ENCODE assay signal across 16 cellular contexts in genomic region chr12:57208116-57208945, GRCh38. TPM values are rescaled to one million over a fixed set of nuclear protein-coding genes. Genes with fewer than 3 reads are reported as not detected.
DNase-seq lines count a peak whose midpoint lies in the region; ATAC-seq and TF ChIP-seq lines count a peak whose summit lies in the region.
"Had no signal": no experiment of that assay in that cellular context is flagged by ENCODE, and none has a peak within 500 bp of the region (broad histone marks: within the 10 kb centered on the region; RNA-seq: fewer than 3 reads in every experiment).

No MANE protein-coding gene starts in this region.

- H3K14ac ChIP-seq in mesenchymal stem cell (ENCODE audit: low read length in 2 of 2) = no peak overlapping the region

- H3K27ac Mint-ChIP-seq in stimulated activated naive CD8-positive, alpha-beta T cell treated with anti-CD3 and anti-CD28 coated beads, Interleukin-15, amount 100 ng/mL, for 72 hours = no peak overlapping the region
- H3K27ac Mint-ChIP-seq in brain = peak overlapping the region in 3 of 5 experiments; percentile 38 to 79 (median 72)
- H3K27ac Mint-ChIP-seq in activated T-cell treated with anti-CD3 and anti-CD28 coated beads, Interleukin-2, amount 50 U/mL, for 72 hours = no peak overlapping the region
- H3K27ac Mint-ChIP-seq in activated naive CD4-positive, alpha-beta T cell treated with anti-CD3 and anti-CD28 coated beads for 36 hours = no peak overlapping the region

- H4K8ac ChIP-seq in mesenchymal stem cell (ENCODE audit: low read length) = no peak overlapping the region

- no peak overlapping the region for H2BK5ac ChIP-seq in mesenchymal stem cell (ENCODE audit: low read depth, low read length, poor library complexity, severe bottlenecking)

- H3K18ac ChIP-seq in mesenchymal stem cell (ENCODE audit: low read depth in 1 of 2, low read length in 2 of 2) = no peak overlapping the region

- intact Hi-C loops in activated naive CD4-positive, alpha-beta T cell treated with anti-CD3 and anti-CD28 coated beads for 36 hours (cut with micrococcal nuclease) = no loop called here

- peaks cover 9% of the 10 kb centered on the region for H3K4me1 ChIP-seq in mesenchymal stem cell (ENCODE audit: control insufficient read depth, insufficient read depth, low read depth, low read length)

- peaks cover 94% of the 10 kb centered on the region in 2 experiments for H3K36me3 ChIP-seq in mesenchymal stem cell (ENCODE audit: control insufficient read depth in 1 of 2, insufficient read depth in 2 of 2, low read depth in 1 of 2, low read length in 2 of 2)

- H3K9me3 ChIP-seq in mesenchymal stem cell (ENCODE audit: control insufficient read depth, low read length) = no peaks in the 10 kb centered on the region
- H3K9me3 ChIP-seq: A549, SK-N-SH had no signal

- H3K4me2 ChIP-seq in mesenchymal stem cell (ENCODE audit: low read length, poor library complexity, severe bottlenecking) = no peak overlapping the region
- H3K4me2 ChIP-seq: A549, SK-N-SH had no signal

- H3K27ac ChIP-seq in mesenchymal stem cell (ENCODE audit: low read length, poor library complexity, severe bottlenecking) = no peak overlapping the region
- H3K27ac ChIP-seq: A549 had no signal

- no peaks in the 10 kb centered on the region for H3K79me1 ChIP-seq in mesenchymal stem cell (replicated peaks; ENCODE audit: low read length, poor library complexity, severe bottlenecking)

- H2AFZ ChIP-seq in mesenchymal stem cell (ENCODE audit: low read depth, low read length) = no peak overlapping the region

- peaks cover 4% of the 10 kb centered on the region for H3K27me3 Mint-ChIP-seq in stimulated activated naive CD8-positive, alpha-beta T cell treated with anti-CD3 and anti-CD28 coated beads, Interleukin-15, amount 100 ng/mL, for 72 hours
- peaks cover 6% of the 10 kb centered on the region for H3K27me3 Mint-ChIP-seq in brain
- H3K27me3 Mint-ChIP-seq in activated T-cell treated with anti-CD3 and anti-CD28 coated beads, Interleukin-2, amount 50 U/mL, for 72 hours (ENCODE audit: low read depth) = peaks cover 1% of the 10 kb centered on the region
- peaks cover 1% of the 10 kb centered on the region for H3K27me3 Mint-ChIP-seq in activated naive CD4-positive, alpha-beta T cell treated with anti-CD3 and anti-CD28 coated beads for 36 hours (ENCODE audit: low read depth)

- no peak overlapping the region for H3K4me3 ChIP-seq in mesenchymal stem cell (ENCODE audit: insufficient read depth in 1 of 2, low read depth in 1 of 2, low read length in 2 of 2)
- H3K4me3 ChIP-seq: A549 had no signal

- no peak overlapping the region for H3K4me3 Mint-ChIP-seq in stimulated activated naive CD8-positive, alpha-beta T cell treated with anti-CD3 and anti-CD28 coated beads, Interleukin-15, amount 100 ng/mL, for 72 hours
- H3K4me3 Mint-ChIP-seq in brain = no peak overlapping the region
- H3K4me3 Mint-ChIP-seq in activated T-cell treated with anti-CD3 and anti-CD28 coated beads, Interleukin-2, amount 50 U/mL, for 72 hours = no peak overlapping the region
- H3K4me3 Mint-ChIP-seq in activated naive CD4-positive, alpha-beta T cell treated with anti-CD3 and anti-CD28 coated beads for 36 hours = no peak overlapping the region
- H3K4me3 Mint-ChIP-seq: CD14-positive monocyte had no signal

- no peaks in the 10 kb centered on the region for H3K9me3 Mint-ChIP-seq in stimulated activated naive CD8-positive, alpha-beta T cell treated with anti-CD3 and anti-CD28 coated beads, Interleukin-15, amount 100 ng/mL, for 72 hours
- H3K9me3 Mint-ChIP-seq in brain = no peaks in the 10 kb centered on the region
- H3K9me3 Mint-ChIP-seq in activated T-cell treated with anti-CD3 and anti-CD28 coated beads, Interleukin-2, amount 50 U/mL, for 72 hours = no peaks in the 10 kb centered on the region
- no peaks in the 10 kb centered on the region for H3K9me3 Mint-ChIP-seq in activated naive CD4-positive, alpha-beta T cell treated with anti-CD3 and anti-CD28 coated beads for 36 hours

- CTCF ChIA-PET in activated naive CD4-positive, alpha-beta T cell treated with anti-CD3 and anti-CD28 coated beads for 36 hours (lab: Charles Lee) = interaction anchor here (1.3 to 2.0 kb wide), 2 partner anchors 25 to 30 kb away, joined by 5 to 7 read pairs; no protein-coding TSS in a partner anchor

- WGBS in mesenchymal stem cell = 96% methylated on average over 22 of the region's 23 CpGs

- H2BK15ac ChIP-seq in mesenchymal stem cell (ENCODE audit: low read depth, poor library complexity, severe bottlenecking) = no peak overlapping the region

- no peak overlapping the region for H2BK12ac ChIP-seq in mesenchymal stem cell (ENCODE audit: low read length in 2 of 2)

- no peak for TF ChIP-seq CTCF in brain (conservative IDR thresholded peaks at IDR 0.05)

- H2AK5ac ChIP-seq in mesenchymal stem cell (ENCODE audit: low read length, severe bottlenecking) = no peak overlapping the region

- no peak overlapping the region for H4K91ac ChIP-seq in mesenchymal stem cell (ENCODE audit: low read length)

- H3K36me3 Mint-ChIP-seq in brain = peaks cover 58% of the 10 kb centered on the region
- H3K36me3 Mint-ChIP-seq in activated T-cell treated with anti-CD3 and anti-CD28 coated beads, Interleukin-2, amount 50 U/mL, for 72 hours (ENCODE audit: insufficient read depth in 2 of 2) = no peaks in the 10 kb centered on the region
- no peaks in the 10 kb centered on the region for H3K36me3 Mint-ChIP-seq in activated naive CD4-positive, alpha-beta T cell treated with anti-CD3 and anti-CD28 coated beads for 36 hours (ENCODE audit: low read depth)

- H3K9ac ChIP-seq in mesenchymal stem cell (ENCODE audit: low read length) = peak overlapping the region; percentile 11
- H3K9ac ChIP-seq: SK-N-SH had no signal

- ATAC-seq in stimulated activated naive CD8-positive, alpha-beta T cell treated with anti-CD3 and anti-CD28 coated beads, Interleukin-15, amount 100 ng/mL, for 72 hours = peak; percentile 31
- ATAC-seq in stimulated activated naive CD8-positive, alpha-beta T cell treated with anti-CD3 and anti-CD28 coated beads, Interleukin-15, Interleukin-2, amounts not matched to agents 100 U/mL and 50 U/mL, for 24 hours = no peak
- ATAC-seq in activated T-cell treated with anti-CD3 and anti-CD28 coated beads, Interleukin-2, amount 50 U/mL, for 72 hours (replicated peaks in 1 of 2) = no peak
- ATAC-seq: A549 had no signal

- H3K4ac ChIP-seq in mesenchymal stem cell (ENCODE audit: low read depth in 1 of 2, low read length in 2 of 2) = no peak overlapping the region

- DNase-seq in stimulated activated naive CD8-positive, alpha-beta T cell treated with anti-CD3 and anti-CD28 coated beads, Interleukin-15, amount 100 ng/mL, for 72 hours = no peak
- DNase-seq in stimulated activated naive CD8-positive, alpha-beta T cell treated with anti-CD3 and anti-CD28 coated beads, Interleukin-15, Interleukin-2, amounts not matched to agents 100 U/mL and 50 U/mL, for 24 hours = no peak
- DNase-seq in mesenchymal stem cell (no peak), SW 1271 (lab: John Stamatoyannopoulos, UW) (no peak), NCI-H187 treated with DMSO at 0.1 percent for 48 hours (lab: John Stamatoyannopoulos, UW) (no peak)
- no peak for DNase-seq in activated T-cell treated with anti-CD3 and anti-CD28 coated beads, Interleukin-2, amount 50 U/mL, for 72 hours
- no peak for DNase-seq in activated naive CD4-positive, alpha-beta T cell treated with anti-CD3 and anti-CD28 coated beads for 36 hours
- DNase-seq: DMS79 treated with DMSO at 0.1 percent for 48 hours; H7; NCI-H1105; NK-92 treated with Interleukin-12 subunit alpha and Interleukin-12 subunit beta, amount 100 ng/mL, for 24 hours; SHP77 treated with DMSO at 0.1 percent for 48 hours; SK-N-SH had no signal

- peaks cover 3% of the 10 kb centered on the region for H3K4me1 Mint-ChIP-seq in stimulated activated naive CD8-positive, alpha-beta T cell treated with anti-CD3 and anti-CD28 coated beads, Interleukin-15, amount 100 ng/mL, for 72 hours
- H3K4me1 Mint-ChIP-seq in brain = peaks cover 2% of the 10 kb centered on the region
- H3K4me1 Mint-ChIP-seq in activated T-cell treated with anti-CD3 and anti-CD28 coated beads, Interleukin-2, amount 50 U/mL, for 72 hours (ENCODE audit: low read depth) = peaks cover 2% of the 10 kb centered on the region
- H3K4me1 Mint-ChIP-seq in activated naive CD4-positive, alpha-beta T cell treated with anti-CD3 and anti-CD28 coated beads for 36 hours (ENCODE audit: low read depth) = peaks cover 1% of the 10 kb centered on the region

- no peak overlapping the region for H2BK120ac ChIP-seq in mesenchymal stem cell (ENCODE audit: low read depth, low read length)

- H3K23ac ChIP-seq in mesenchymal stem cell (ENCODE audit: low read length in 2 of 2) = no peak overlapping the region

- H3K27me3 ChIP-seq in mesenchymal stem cell (ENCODE audit: control insufficient read depth in 1 of 2, insufficient read depth in 1 of 2, low read length in 2 of 2) = no peaks in the 10 kb centered on the region

RNA-seq across cellular contexts. Expression of gene NXPH4, which starts 8.3 kb away (rescaled TPM):
- 41.8 TPM for polyA plus RNA-seq in brain (ENCODE audit: insufficient read depth, low read depth, low replicate concordance)
- polyA plus RNA-seq in mesenchymal stem cell (2013, experiment 1 of 2) = 1.8 TPM
- 1.6 TPM for polyA plus RNA-seq in mesenchymal stem cell (2013, experiment 2 of 2)
- total RNA-seq in activated T-cell treated with anti-CD3 and anti-CD28 coated beads, Interleukin-2, amount 50 U/mL, for 72 hours = 1 to 10 TPM; 1.5 to 2.3 TPM
- under 1 TPM; 0.25 to 0.79 TPM for total RNA-seq in activated naive CD4-positive, alpha-beta T cell treated with anti-CD3 and anti-CD28 coated beads for 36 hours
- polyA plus RNA-seq: CD14-positive monocyte had no signal

RNA-seq across cellular contexts. Expression of gene SHMT2, which starts 21.2 kb away (rescaled TPM):
- 394 TPM for polyA plus RNA-seq in brain (ENCODE audit: insufficient read depth, low read depth, low replicate concordance)
- polyA plus RNA-seq in mesenchymal stem cell (2013, experiment 1 of 2) = 196 TPM
- polyA plus RNA-seq in mesenchymal stem cell (2013, experiment 2 of 2) = 196 TPM
- 100 to 1,000 TPM; 507 to 550 TPM for total RNA-seq in activated T-cell treated with anti-CD3 and anti-CD28 coated beads, Interleukin-2, amount 50 U/mL, for 72 hours
- 100 to 1,000 TPM; 542 to 552 TPM for total RNA-seq in activated naive CD4-positive, alpha-beta T cell treated with anti-CD3 and anti-CD28 coated beads for 36 hours

RNA-seq across cellular contexts. Expression of gene STAC3, which starts 42.7 kb away (rescaled TPM):
- polyA plus RNA-seq in brain (ENCODE audit: insufficient read depth, low read depth, low replicate concordance) = 1.9 TPM
- 0.61 TPM for polyA plus RNA-seq in mesenchymal stem cell (2013, experiment 1 of 2)
- 0.21 TPM for polyA plus RNA-seq in mesenchymal stem cell (2013, experiment 2 of 2)
- 1 to 10 TPM; 3.5 to 4.2 TPM for total RNA-seq in activated T-cell treated with anti-CD3 and anti-CD28 coated beads, Interleukin-2, amount 50 U/mL, for 72 hours
- total RNA-seq in activated naive CD4-positive, alpha-beta T cell treated with anti-CD3 and anti-CD28 coated beads for 36 hours = 1 to 10 TPM in 1 of 2 experiments, under 1 TPM in 1; 0.93 to 1.5 TPM

Comparison
In these comparisons a context has a peak if more than half of its experiments do, and no peak if none do; other contexts are left out.
1. H3K27ac Mint-ChIP-seq: peak in brain (3 of 5); none in stimulated activated naive CD8-positive, alpha-beta T cell treated with anti-CD3 and anti-CD28 coated beads, Interleukin-15, amount 100 ng/mL, for 72 hours (0 of 2), activated T-cell treated with anti-CD3 and anti-CD28 coated beads, Interleukin-2, amount 50 U/mL, for 72 hours (single experiment) and activated naive CD4-positive, alpha-beta T cell treated with anti-CD3 and anti-CD28 coated beads for 36 hours (single experiment).